Comparison of ENCODE assay signal across 10 cellular contexts in genomic region chr20:57476073-57476526, GRCh38. TPM values are rescaled to one million over a fixed set of nuclear protein-coding genes. Genes with fewer than 3 reads are reported as not detected.
DNase-seq lines count a peak whose midpoint lies in the region; ATAC-seq, FAIRE-seq and TF ChIP-seq lines count a peak whose summit lies in the region.
"Had no signal": no experiment of that assay in that cellular context is flagged by ENCODE, and none has a peak within 500 bp of the region (broad histone marks: within the 10 kb centered on the region; RNA-seq: fewer than 3 reads in every experiment).

No MANE protein-coding gene starts in this region.

- no peak for ATAC-seq in left ventricle myocardium superior
- peak; percentile 54 for ATAC-seq in HG03378 (IDR thresholded peaks at IDR 0.05; ENCODE audit: unreplicated experiment)
- peak; percentile 27 for ATAC-seq in activated naive CD8-positive, alpha-beta T cell treated with anti-CD3 and anti-CD28 coated beads, Interleukin-2, amount 50 U/mL, for 24 hours

- TF ChIP-seq EP300 in suprapubic skin (IDR thresholded peaks at IDR 0.05), result no peak

- FAIRE-seq in urothelium cell line (lab: Jason Lieb, UNC), result no peak

- H3K36me3 ChIP-seq in right atrium auricular region (no peaks in the 10 kb centered on the region), suprapubic skin (no peaks in the 10 kb centered on the region)

- peak overlapping the region; percentile 1 to 54 for H3K27ac ChIP-seq in right atrium auricular region
- H3K27ac ChIP-seq in suprapubic skin, result no peak overlapping the region

- TF ChIP-seq CTCF in right atrium auricular region (IDR thresholded peaks at IDR 0.05) (no peak), suprapubic skin (IDR thresholded peaks at IDR 0.05) (no peak)

- no peaks in the 10 kb centered on the region for H3K9me3 Mint-ChIP-seq in activated naive CD8-positive, alpha-beta T cell treated with anti-CD3 and anti-CD28 coated beads, Interleukin-2, amount 50 U/mL, for 24 hours

- no peak overlapping the region for H3K4me3 ChIP-seq in right atrium auricular region
- no peak overlapping the region for H3K4me3 ChIP-seq in suprapubic skin

- no peaks in the 10 kb centered on the region for H3K27me3 Mint-ChIP-seq in activated naive CD8-positive, alpha-beta T cell treated with anti-CD3 and anti-CD28 coated beads, Interleukin-2, amount 50 U/mL, for 24 hours

- no peak overlapping the region for H3K4me3 Mint-ChIP-seq in activated naive CD8-positive, alpha-beta T cell treated with anti-CD3 and anti-CD28 coated beads, Interleukin-2, amount 50 U/mL, for 24 hours

- peaks cover 0 to 33% of the 10 kb centered on the region in 2 donors for H3K4me1 ChIP-seq in right atrium auricular region
- peaks cover 5% of the 10 kb centered on the region for H3K4me1 ChIP-seq in suprapubic skin

- no peaks in the 10 kb centered on the region for H3K9me3 ChIP-seq in right atrium auricular region
- no peaks in the 10 kb centered on the region for H3K9me3 ChIP-seq in suprapubic skin

- 49% methylated on average over 6 of the region's 6 CpGs for WGBS in suprapubic skin

- H3K27ac Mint-ChIP-seq in activated naive CD8-positive, alpha-beta T cell treated with anti-CD3 and anti-CD28 coated beads, Interleukin-2, amount 50 U/mL, for 24 hours, result peak overlapping the region; percentile 46

- peaks cover 49% of the 10 kb centered on the region for H3K4me1 Mint-ChIP-seq in activated naive CD8-positive, alpha-beta T cell treated with anti-CD3 and anti-CD28 coated beads, Interleukin-2, amount 50 U/mL, for 24 hours

- H3K27me3 ChIP-seq in right atrium auricular region, result no peaks in the 10 kb centered on the region
- H3K27me3 ChIP-seq in suprapubic skin, result peaks cover 33% of the 10 kb centered on the region

- no peak for TF ChIP-seq POLR2A in suprapubic skin (IDR thresholded peaks at IDR 0.05)

- no peak for DNase-seq in right atrium auricular region (ENCODE audit: low spot score)
- DNase-seq in left ventricle myocardium superior, result no peak
- no peak for DNase-seq in activated naive CD8-positive, alpha-beta T cell treated with anti-CD3 and anti-CD28 coated beads, Interleukin-2, amount 50 U/mL, for 24 hours
- peak; percentile 32 to 44 for DNase-seq in suprapubic skin (ENCODE audit: low spot score in 2 of 2)
- DNase-seq in stimulated activated naive CD4-positive, alpha-beta T cell (lab: John Stamatoyannopoulos, UW), result no peak
- DNase-seq in urothelium cell line (ENCODE audit: low spot score), result no peak
- DNase-seq in activated naive CD4-positive, alpha-beta T cell (lab: John Stamatoyannopoulos, UW), result no peak
- DNase-seq: stimulated activated CD4-positive, alpha-beta T cell treated with anti-CD3 and anti-CD28 coated beads, Interleukin-4, amount 100 ng/mL, for 4 hours had no signal

- intact Hi-C loops in left ventricle myocardium superior (cut with micrococcal nuclease), result no loop called here

- H3K36me3 Mint-ChIP-seq in activated naive CD8-positive, alpha-beta T cell treated with anti-CD3 and anti-CD28 coated beads, Interleukin-2, amount 50 U/mL, for 24 hours (ENCODE audit: low read depth), result no peaks in the 10 kb centered on the region

RNA-seq across cellular contexts. Expression of gene CTCFL, which starts 48.8 kb away (rescaled TPM):
- total RNA-seq in right atrium auricular region (not detected), left ventricle myocardium superior (not detected), suprapubic skin (not detected)
- total RNA-seq: LHCN-M2 had no signal

Comparison
In these comparisons a context has a peak if more than half of its experiments do, and no peak if none do; other contexts are left out.
1. DNase-seq: peak in suprapubic skin (2 of 2); none in right atrium auricular region (single experiment), left ventricle myocardium superior (single experiment), activated naive CD8-positive, alpha-beta T cell treated with anti-CD3 and anti-CD28 coated beads, Interleukin-2, amount 50 U/mL, for 24 hours (single experiment), stimulated activated naive CD4-positive, alpha-beta T cell (0 of 6), urothelium cell line (single experiment) and activated naive CD4-positive, alpha-beta T cell (0 of 4).